Comparison of ENCODE assay signal across 1 cellular context in genomic region chr3:27521179-27521871, GRCh38.
TF ChIP-seq lines count a peak whose summit lies in the region.

No MANE protein-coding gene starts in this region.

TF ChIP-seq in HEK293, 187 proteins besides CTCF, POLR2A, EP300 and RAD21 (continued from another document):
- TF ChIP-seq, protein P1, sequence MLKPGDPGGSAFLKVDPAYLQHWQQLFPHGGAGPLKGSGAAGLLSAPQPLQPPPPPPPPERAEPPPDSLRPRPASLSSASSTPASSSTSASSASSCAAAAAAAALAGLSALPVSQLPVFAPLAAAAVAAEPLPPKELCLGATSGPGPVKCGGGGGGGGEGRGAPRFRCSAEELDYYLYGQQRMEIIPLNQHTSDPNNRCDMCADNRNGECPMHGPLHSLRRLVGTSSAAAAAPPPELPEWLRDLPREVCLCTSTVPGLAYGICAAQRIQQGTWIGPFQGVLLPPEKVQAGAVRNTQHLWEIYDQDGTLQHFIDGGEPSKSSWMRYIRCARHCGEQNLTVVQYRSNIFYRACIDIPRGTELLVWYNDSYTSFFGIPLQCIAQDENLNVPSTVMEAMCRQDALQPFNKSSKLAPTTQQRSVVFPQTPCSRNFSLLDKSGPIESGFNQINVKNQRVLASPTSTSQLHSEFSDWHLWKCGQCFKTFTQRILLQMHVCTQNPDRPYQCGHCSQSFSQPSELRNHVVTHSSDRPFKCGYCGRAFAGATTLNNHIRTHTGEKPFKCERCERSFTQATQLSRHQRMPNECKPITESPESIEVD (tag by site-specific recombination; IDR thresholded peaks at IDR 0.05), result no peak
- TF ChIP-seq ZNF169 (tag by site-specific recombination; IDR thresholded peaks at IDR 0.05), result no peak
- TF ChIP-seq, protein P2, sequence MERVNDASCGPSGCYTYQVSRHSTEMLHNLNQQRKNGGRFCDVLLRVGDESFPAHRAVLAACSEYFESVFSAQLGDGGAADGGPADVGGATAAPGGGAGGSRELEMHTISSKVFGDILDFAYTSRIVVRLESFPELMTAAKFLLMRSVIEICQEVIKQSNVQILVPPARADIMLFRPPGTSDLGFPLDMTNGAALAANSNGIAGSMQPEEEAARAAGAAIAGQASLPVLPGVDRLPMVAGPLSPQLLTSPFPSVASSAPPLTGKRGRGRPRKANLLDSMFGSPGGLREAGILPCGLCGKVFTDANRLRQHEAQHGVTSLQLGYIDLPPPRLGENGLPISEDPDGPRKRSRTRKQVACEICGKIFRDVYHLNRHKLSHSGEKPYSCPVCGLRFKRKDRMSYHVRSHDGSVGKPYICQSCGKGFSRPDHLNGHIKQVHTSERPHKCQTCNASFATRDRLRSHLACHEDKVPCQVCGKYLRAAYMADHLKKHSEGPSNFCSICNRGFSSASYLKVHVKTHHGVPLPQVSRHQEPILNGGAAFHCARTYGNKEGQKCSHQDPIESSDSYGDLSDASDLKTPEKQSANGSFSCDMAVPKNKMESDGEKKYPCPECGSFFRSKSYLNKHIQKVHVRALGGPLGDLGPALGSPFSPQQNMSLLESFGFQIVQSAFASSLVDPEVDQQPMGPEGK (tag by site-specific recombination; IDR thresholded peaks at IDR 0.05), result no peak
- TF ChIP-seq, protein P3, sequence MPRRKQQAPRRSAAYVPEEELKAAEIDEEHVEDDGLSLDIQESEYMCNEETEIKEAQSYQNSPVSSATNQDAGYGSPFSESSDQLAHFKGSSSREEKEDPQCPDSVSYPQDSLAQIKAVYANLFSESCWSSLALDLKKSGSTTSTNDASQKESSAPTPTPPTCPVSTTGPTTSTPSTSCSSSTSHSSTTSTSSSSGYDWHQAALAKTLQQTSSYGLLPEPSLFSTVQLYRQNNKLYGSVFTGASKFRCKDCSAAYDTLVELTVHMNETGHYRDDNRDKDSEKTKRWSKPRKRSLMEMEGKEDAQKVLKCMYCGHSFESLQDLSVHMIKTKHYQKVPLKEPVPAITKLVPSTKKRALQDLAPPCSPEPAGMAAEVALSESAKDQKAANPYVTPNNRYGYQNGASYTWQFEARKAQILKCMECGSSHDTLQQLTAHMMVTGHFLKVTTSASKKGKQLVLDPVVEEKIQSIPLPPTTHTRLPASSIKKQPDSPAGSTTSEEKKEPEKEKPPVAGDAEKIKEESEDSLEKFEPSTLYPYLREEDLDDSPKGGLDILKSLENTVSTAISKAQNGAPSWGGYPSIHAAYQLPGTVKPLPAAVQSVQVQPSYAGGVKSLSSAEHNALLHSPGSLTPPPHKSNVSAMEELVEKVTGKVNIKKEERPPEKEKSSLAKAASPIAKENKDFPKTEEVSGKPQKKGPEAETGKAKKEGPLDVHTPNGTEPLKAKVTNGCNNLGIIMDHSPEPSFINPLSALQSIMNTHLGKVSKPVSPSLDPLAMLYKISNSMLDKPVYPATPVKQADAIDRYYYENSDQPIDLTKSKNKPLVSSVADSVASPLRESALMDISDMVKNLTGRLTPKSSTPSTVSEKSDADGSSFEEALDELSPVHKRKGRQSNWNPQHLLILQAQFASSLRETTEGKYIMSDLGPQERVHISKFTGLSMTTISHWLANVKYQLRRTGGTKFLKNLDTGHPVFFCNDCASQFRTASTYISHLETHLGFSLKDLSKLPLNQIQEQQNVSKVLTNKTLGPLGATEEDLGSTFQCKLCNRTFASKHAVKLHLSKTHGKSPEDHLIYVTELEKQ (tag by site-specific recombination; IDR thresholded peaks at IDR 0.05; ENCODE audit: borderline replicate concordance), result peak; percentile 38; the same call in 1 of the 2 replicates
